ENCODE assay signal across 21 cellular contexts in the genomic region with DNA sequence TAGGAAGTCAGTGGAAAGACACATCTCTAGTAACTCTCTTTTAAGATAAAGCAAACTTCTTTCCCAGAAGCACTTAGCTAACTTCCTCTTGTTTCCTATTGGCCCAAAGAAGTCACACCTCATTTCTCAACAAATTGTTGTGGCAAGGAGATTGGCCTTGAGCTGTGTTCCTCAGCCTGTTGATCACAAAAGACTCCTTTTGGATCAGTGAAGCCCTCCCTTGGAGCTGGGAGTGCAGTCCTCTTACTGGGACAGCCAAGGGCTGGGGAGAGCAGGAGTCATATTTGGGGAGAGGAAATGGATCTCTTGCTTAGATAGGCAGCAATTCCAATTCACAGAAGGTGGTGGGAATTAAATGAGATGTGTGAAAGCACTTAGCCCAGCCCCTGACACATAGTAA. TPM values are rescaled to one million over a fixed set of nuclear protein-coding genes. Genes with fewer than 3 reads are reported as not detected.
DNase-seq lines count a peak whose midpoint lies in the region; TF ChIP-seq lines count a peak whose summit lies in the region.
"Had no signal": no experiment of that assay in that cellular context is flagged by ENCODE, and none has a peak within 500 bp of the region (broad histone marks: within the 10 kb centered on the region; RNA-seq: fewer than 3 reads in every experiment).

No MANE protein-coding gene starts in this region.

- no peaks in the 10 kb centered on the region for H3K9me3 ChIP-seq in breast epithelium
- no peaks in the 10 kb centered on the region for H3K9me3 ChIP-seq in SU-DHL-6 (ENCODE audit: insufficient read depth, low read length)
- H3K9me3 ChIP-seq in ovary = no peaks in the 10 kb centered on the region

- H4K20me1 ChIP-seq in SU-DHL-6 (ENCODE audit: low read depth, low read length) = no peaks in the 10 kb centered on the region

- no peak overlapping the region for H3K4me3 Mint-ChIP-seq in MCF 10A (ENCODE audit: unreplicated experiment)

- H3K36me3 ChIP-seq in breast epithelium (no peaks in the 10 kb centered on the region), SU-DHL-6 (ENCODE audit: low read length) (no peaks in the 10 kb centered on the region), ovary (no peaks in the 10 kb centered on the region)

- POLR2A ChIA-PET in MCF 10A (lab: Yijun Ruan, JAX) = no interaction called here

- no peaks in the 10 kb centered on the region for H3F3A ChIP-seq in SU-DHL-6 (ENCODE audit: insufficient read depth)

- no peaks in the 10 kb centered on the region for H3K9me3 Mint-ChIP-seq in MCF 10A (ENCODE audit: unreplicated experiment)

- intact Hi-C loops in breast epithelium (cut with DNase I; ENCODE audit: low total_unique reads) = no loop called here
- intact Hi-C loops in MCF 10A (cut with micrococcal nuclease) = loop anchor here (2.0 kb wide), 1 partner anchor 719 kb away; no protein-coding TSS in a partner anchor
- intact Hi-C loops in ovary (cut with DNase I) = loop anchor here in 3 of 4 donors (10.0 kb wide), 3 partner anchors 289 to 719 kb away; partner anchors contain the start of genes CCDC148 (in 1 of the 3) and PKP4 (in 1 of the 3)

- no peaks in the 10 kb centered on the region for H3K36me3 Mint-ChIP-seq in MCF 10A (ENCODE audit: insufficient read depth, unreplicated experiment)

- no TSS peak for BruUV-seq in MCF 10A (replicated peaks; lab: Mats Ljungman, UMichigan)

- H3K27me3 Mint-ChIP-seq in MCF 10A (ENCODE audit: insufficient read depth, unreplicated experiment) = peaks cover 25% of the 10 kb centered on the region

- DNase-seq in breast epithelium (ENCODE audit: low spot score in 2 of 2) (no peak), MCF 10A (ENCODE audit: unreplicated experiment) (no peak), NCI-H226 (peak; percentile 39), ovary (peak in 4 of 5 donors; percentile 34 to 52 (median 40)), AG08396 (ENCODE audit: low spot score) (no peak), C1 segment of cervical spinal cord (lab: John Stamatoyannopoulos, UW) (no peak), HUDEP-2 (lab: John Stamatoyannopoulos, UW; ENCODE audit: unreplicated experiment in 76 of 76) (no peak)
- DNase-seq: 8988T, KG1, NCI-H1092, NCI-H1436, NCI-H187 treated with DMSO at 0.1 percent for 48 hours, NCI-H2107, NCI-H748 treated with DMSO at 0.1 percent for 48 hours, SW 1271 had no signal

- H3K27ac Mint-ChIP-seq in MCF 10A (ENCODE audit: low read depth, unreplicated experiment) = no peak overlapping the region

- H3K4me3 ChIP-seq in breast epithelium = no peak overlapping the region
- H3K4me3 ChIP-seq in SU-DHL-6 (ENCODE audit: insufficient read depth, low read length, poor library complexity, severe bottlenecking) = no peak overlapping the region
- H3K4me3 ChIP-seq in ovary = no peak overlapping the region

- TF ChIP-seq POLR2A in breast epithelium (IDR thresholded peaks at IDR 0.05) (no peak), ovary (IDR thresholded peaks at IDR 0.05) (no peak)

- TF ChIP-seq CTCF in breast epithelium (IDR thresholded peaks at IDR 0.05) = no peak
- no peak for TF ChIP-seq CTCF in MCF 10A (IDR thresholded peaks at IDR 0.05; ENCODE audit: unreplicated experiment)
- TF ChIP-seq CTCF in SU-DHL-6 (IDR thresholded peaks at IDR 0.05; ENCODE audit: insufficient read depth, low read length, poor library complexity, severe bottlenecking) = no peak
- TF ChIP-seq CTCF in ovary (IDR thresholded peaks at IDR 0.05) = no peak

- peaks cover 6% of the 10 kb centered on the region for H3K4me1 Mint-ChIP-seq in MCF 10A (ENCODE audit: insufficient read depth, unreplicated experiment)

- no peak overlapping the region for H3K4me2 ChIP-seq in SU-DHL-6 (ENCODE audit: low read depth, low read length, poor library complexity, severe bottlenecking)

- H3K4me1 ChIP-seq in breast epithelium = no peaks in the 10 kb centered on the region
- peaks cover 15% of the 10 kb centered on the region for H3K4me1 ChIP-seq in ovary (ENCODE audit: insufficient read depth)

- TF ChIP-seq EP300 in ovary (IDR thresholded peaks at IDR 0.05) = no peak

- H3K79me2 ChIP-seq in SU-DHL-6 (ENCODE audit: insufficient read depth, low read length) = no peaks in the 10 kb centered on the region

- peak overlapping the region; percentile 20 for H2AFZ ChIP-seq in SU-DHL-6 (ENCODE audit: low read depth, low read length, severe bottlenecking)

- H3K27ac ChIP-seq in breast epithelium (peak overlapping the region; percentile 0 to 53), SU-DHL-6 (ENCODE audit: low read depth, low read length) (no peak overlapping the region), ovary (peak overlapping the region in 1 of 2 donors; percentile 85)

- H3K27me3 ChIP-seq in breast epithelium = no peaks in the 10 kb centered on the region
- H3K27me3 ChIP-seq in SU-DHL-6 (ENCODE audit: low read length) = no peaks in the 10 kb centered on the region
- no peaks in the 10 kb centered on the region for H3K27me3 ChIP-seq in ovary

- no peaks in the 10 kb centered on the region for H3K9me2 ChIP-seq in SU-DHL-6 (replicated peaks; ENCODE audit: insufficient read depth, low read length)

- CTCF ChIA-PET in MCF 10A (lab: Yijun Ruan, JAX) = interaction anchor here (0.7 to 17.9 kb wide), 13 partner anchors 10 to 748 kb away, joined by 3 to 435 read pairs (median 29); partner anchors contain the start of genes CCDC148 and PKP4

- no peak overlapping the region for H3K9ac ChIP-seq in SU-DHL-6 (ENCODE audit: low read length)

RNA-seq across cellular contexts. Expression of gene DAPL1, which starts 51.2 kb away (rescaled TPM):
- total RNA-seq in breast epithelium (not detected), MCF 10A (2022) (not detected in 2 replicates), ovary (10 to 100 TPM in 1 of 7 donors, 1 to 10 TPM in 4, not detected in 2; 1.2 to 64.2 (median 3.7) TPM)
- polyA plus RNA-seq in ovary = 1 to 10 TPM; 3.0 to 8.3 TPM
- total RNA-seq: H4, HepG2, NCI-H460, Right ventricle myocardium inferior had no signal
- polyA plus RNA-seq: AG04450, HepG2 had no signal

Comparison
In these comparisons a context has a peak if more than half of its experiments do, and no peak if none do; other contexts are left out.
1. DNase-seq: peak in NCI-H226 (single experiment) and ovary (4 of 5); none in breast epithelium (0 of 2), MCF 10A (single experiment), AG08396 (single experiment), C1 segment of cervical spinal cord (0 of 14) and HUDEP-2 (0 of 76).